ENCODE assay signal across 23 cellular contexts in the genomic region with DNA sequence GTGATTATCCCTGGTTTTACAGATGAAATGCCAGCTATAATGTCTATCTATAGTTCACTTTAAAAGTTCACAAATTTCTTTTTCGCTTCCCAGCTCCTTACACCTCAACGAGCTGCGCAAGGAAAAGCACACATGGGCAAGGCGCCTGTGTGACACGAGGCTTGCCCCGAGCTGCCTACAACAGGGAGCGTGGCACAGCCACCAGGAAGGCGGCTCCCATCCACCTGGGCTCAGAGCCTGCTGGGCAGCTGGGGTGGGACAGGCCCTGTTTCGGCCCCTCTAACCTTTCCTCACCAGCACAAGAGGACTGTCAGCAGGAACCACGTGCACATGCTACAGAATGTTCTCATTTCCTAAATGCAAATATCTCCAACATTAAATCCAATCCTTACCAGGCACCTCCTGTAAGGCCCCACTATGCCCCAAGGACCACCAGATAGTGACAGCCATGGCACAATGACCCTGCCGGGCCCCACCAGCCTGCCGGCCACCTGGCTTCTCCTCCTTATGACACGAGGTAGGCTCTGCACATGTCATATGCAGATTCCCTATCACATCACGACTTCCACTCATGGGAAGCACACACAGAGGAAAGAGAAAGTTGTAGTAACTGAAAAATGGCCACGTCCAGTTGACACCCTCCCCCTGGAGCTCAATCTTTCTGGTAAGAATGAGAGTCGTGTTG.
DNase-seq lines count a peak whose midpoint lies in the region; ATAC-seq lines count a peak whose summit lies in the region.
"Had no signal": no experiment of that assay in that cellular context is flagged by ENCODE, and none has a peak within 500 bp of the region (broad histone marks: within the 10 kb centered on the region; RNA-seq: fewer than 3 reads in every experiment).

No MANE protein-coding gene starts in this region.

- no peaks in the 10 kb centered on the region for H3K9me3 ChIP-seq in iPS-15b (ENCODE audit: control insufficient read depth, insufficient read depth, low read length)
- H3K9me3 ChIP-seq: Caco-2, gastroesophageal sphincter, psoas muscle, upper lobe of right lung had no signal

- CTCF ChIA-PET in activated CD8-positive, alpha-beta T cell treated with anti-CD3 and anti-CD28 coated beads, Interleukin-2, amount 10 ng/mL, durations not matched to agents 7 days and 5 days (lab: Charles Lee), result interaction anchor here (1.1 to 1.8 kb wide), 3 partner anchors 11 to 199 kb away, joined by 4 to 7 read pairs (median 7); a partner anchor contains a TSS

- no peak overlapping the region for H3K4me3 ChIP-seq in iPS-15b (ENCODE audit: low read depth, low read length)
- H3K4me3 ChIP-seq: gastroesophageal sphincter, psoas muscle, upper lobe of right lung had no signal

- ATAC-seq in stimulated activated naive CD8-positive, alpha-beta T cell treated with anti-CD3 and anti-CD28 coated beads, Interleukin-15, amount 100 ng/mL, for 72 hours, result no peak
- ATAC-seq in activated CD8-positive, alpha-beta T cell treated with anti-CD3 and anti-CD28 coated beads, Interleukin-2, amount 10 ng/mL, durations not matched to agents 7 days and 5 days, result no peak
- ATAC-seq in GM21717 (IDR thresholded peaks at IDR 0.05; ENCODE audit: unreplicated experiment), result no peak
- ATAC-seq in HG03354 (IDR thresholded peaks at IDR 0.05; ENCODE audit: poor library complexity, severe bottlenecking, unreplicated experiment), result no peak
- ATAC-seq: esophagus mucosa, gastroesophageal sphincter, psoas muscle had no signal

- peaks cover 66% of the 10 kb centered on the region for H3K4me1 Mint-ChIP-seq in stimulated activated naive CD8-positive, alpha-beta T cell treated with anti-CD3 and anti-CD28 coated beads, Interleukin-15, Interleukin-2, amounts not matched to agents 100 ng/mL and 50 ng/mL, for 24 hours (ENCODE audit: low read depth)
- peaks cover 65% of the 10 kb centered on the region for H3K4me1 Mint-ChIP-seq in stimulated activated naive CD8-positive, alpha-beta T cell treated with anti-CD3 and anti-CD28 coated beads, Interleukin-15, amount 100 ng/mL, for 72 hours
- H3K4me1 Mint-ChIP-seq in activated CD8-positive, alpha-beta T cell treated with anti-CD3 and anti-CD28 coated beads, Interleukin-2, amount 10 ng/mL, durations not matched to agents 7 days and 5 days (ENCODE audit: low read depth), result peaks cover 74% of the 10 kb centered on the region

- no peaks in the 10 kb centered on the region for H3K4me1 ChIP-seq in iPS-15b (ENCODE audit: control insufficient read depth, insufficient read depth, low read length)
- H3K4me1 ChIP-seq: Caco-2 had no signal

- no peaks in the 10 kb centered on the region for H3K27me3 Mint-ChIP-seq in stimulated activated naive CD8-positive, alpha-beta T cell treated with anti-CD3 and anti-CD28 coated beads, Interleukin-15, Interleukin-2, amounts not matched to agents 100 ng/mL and 50 ng/mL, for 24 hours
- no peaks in the 10 kb centered on the region for H3K27me3 Mint-ChIP-seq in stimulated activated naive CD8-positive, alpha-beta T cell treated with anti-CD3 and anti-CD28 coated beads, Interleukin-15, amount 100 ng/mL, for 72 hours
- no peaks in the 10 kb centered on the region for H3K27me3 Mint-ChIP-seq in activated CD8-positive, alpha-beta T cell treated with anti-CD3 and anti-CD28 coated beads, Interleukin-2, amount 10 ng/mL, durations not matched to agents 7 days and 5 days (ENCODE audit: low read depth)

- POLR2A ChIA-PET in activated CD8-positive, alpha-beta T cell treated with anti-CD3 and anti-CD28 coated beads, Interleukin-2, amount 10 ng/mL, durations not matched to agents 7 days and 5 days (lab: Charles Lee), result interaction anchor here (0.9 kb wide), 1 partner anchor 22 kb away, joined by 3 read pairs; no protein-coding TSS in a partner anchor

- H3K9ac ChIP-seq in iPS-15b (ENCODE audit: low read depth, low read length), result peak overlapping the region; percentile 26

- no peaks in the 10 kb centered on the region for H3K9me3 Mint-ChIP-seq in stimulated activated naive CD8-positive, alpha-beta T cell treated with anti-CD3 and anti-CD28 coated beads, Interleukin-15, Interleukin-2, amounts not matched to agents 100 ng/mL and 50 ng/mL, for 24 hours
- H3K9me3 Mint-ChIP-seq in stimulated activated naive CD8-positive, alpha-beta T cell treated with anti-CD3 and anti-CD28 coated beads, Interleukin-15, amount 100 ng/mL, for 72 hours, result no peaks in the 10 kb centered on the region
- H3K9me3 Mint-ChIP-seq in activated CD8-positive, alpha-beta T cell treated with anti-CD3 and anti-CD28 coated beads, Interleukin-2, amount 10 ng/mL, durations not matched to agents 7 days and 5 days (ENCODE audit: insufficient read depth), result no peaks in the 10 kb centered on the region
- H3K9me3 Mint-ChIP-seq: nephron had no signal

- H3K27me3 ChIP-seq in iPS-15b (ENCODE audit: control insufficient read depth, insufficient read depth, low read length), result no peaks in the 10 kb centered on the region
- H3K27me3 ChIP-seq: gastroesophageal sphincter, upper lobe of right lung had no signal

- DNase-seq in stimulated activated naive CD8-positive, alpha-beta T cell treated with anti-CD3 and anti-CD28 coated beads, Interleukin-15, amount 100 ng/mL, for 72 hours, result no peak
- no peak for DNase-seq in activated CD8-positive, alpha-beta T cell treated with anti-CD3 and anti-CD28 coated beads, Interleukin-2, amount 10 ng/mL, durations not matched to agents 7 days and 5 days
- DNase-seq in stimulated activated CD8-positive, alpha-beta memory T cell treated with anti-CD3 and anti-CD28 coated beads, Interleukin-4, amount 100 ng/mL, for 48 hours, result no peak
- DNase-seq: activated CD4-positive, alpha-beta T cell treated with anti-CD3 and anti-CD28 coated beads, Interleukin-2, amount 50 U/mL, for 48 hours; anterior cingulate cortex; Caco-2; HCEC 1CT; mesendoderm; NCI-H1048; NCI-H187 treated with DMSO at 0.1 percent for 48 hours; NCI-H2227 treated with DMSO at 0.1 percent for 48 hours; NCI-H774; psoas muscle; SIG-M5; stimulated activated CD4-positive, alpha-beta T cell treated with anti-CD3 and anti-CD28 coated beads, Interleukin-4, amount 100 ng/mL, for 1 hour; upper lobe of right lung had no signal

- H3K36me3 ChIP-seq in iPS-15b (ENCODE audit: control insufficient read depth, insufficient read depth, low read length), result peaks cover 12% of the 10 kb centered on the region

- H3K27ac Mint-ChIP-seq in stimulated activated naive CD8-positive, alpha-beta T cell treated with anti-CD3 and anti-CD28 coated beads, Interleukin-15, Interleukin-2, amounts not matched to agents 100 ng/mL and 50 ng/mL, for 24 hours, result peak overlapping the region; percentile 49
- H3K27ac Mint-ChIP-seq in stimulated activated naive CD8-positive, alpha-beta T cell treated with anti-CD3 and anti-CD28 coated beads, Interleukin-15, amount 100 ng/mL, for 72 hours, result peak overlapping the region in 1 of 2 donors; percentile 7
- peak overlapping the region; percentile 34 for H3K27ac Mint-ChIP-seq in activated CD8-positive, alpha-beta T cell treated with anti-CD3 and anti-CD28 coated beads, Interleukin-2, amount 10 ng/mL, durations not matched to agents 7 days and 5 days

- peaks cover 30% of the 10 kb centered on the region for H3K36me3 Mint-ChIP-seq in stimulated activated naive CD8-positive, alpha-beta T cell treated with anti-CD3 and anti-CD28 coated beads, Interleukin-15, Interleukin-2, amounts not matched to agents 100 ng/mL and 50 ng/mL, for 24 hours (ENCODE audit: low read depth)
- H3K36me3 Mint-ChIP-seq in activated CD8-positive, alpha-beta T cell treated with anti-CD3 and anti-CD28 coated beads, Interleukin-2, amount 10 ng/mL, durations not matched to agents 7 days and 5 days (ENCODE audit: low read depth), result peaks cover 75% of the 10 kb centered on the region

- H3K4me3 Mint-ChIP-seq in stimulated activated naive CD8-positive, alpha-beta T cell treated with anti-CD3 and anti-CD28 coated beads, Interleukin-15, Interleukin-2, amounts not matched to agents 100 ng/mL and 50 ng/mL, for 24 hours, result no peak overlapping the region
- H3K4me3 Mint-ChIP-seq in stimulated activated naive CD8-positive, alpha-beta T cell treated with anti-CD3 and anti-CD28 coated beads, Interleukin-15, amount 100 ng/mL, for 72 hours, result peak overlapping the region in 1 of 2 donors; percentile 10
- no peak overlapping the region for H3K4me3 Mint-ChIP-seq in activated CD8-positive, alpha-beta T cell treated with anti-CD3 and anti-CD28 coated beads, Interleukin-2, amount 10 ng/mL, durations not matched to agents 7 days and 5 days
- H3K4me3 Mint-ChIP-seq: nephron had no signal
